13 cellular contexts compared by ENCODE assay signal in genomic region chr2:27495840-27496356, GRCh38. TPM values are rescaled to one million over a fixed set of nuclear protein-coding genes. Genes with fewer than 3 reads are reported as not detected.
A peak's percentile ranks its signal among the peaks of the same experiment; 100 is the strongest.
DNase-seq lines count a peak whose midpoint lies in the region; ATAC-seq, FAIRE-seq and TF ChIP-seq lines count a peak whose summit lies in the region.
"Had no signal": no experiment of that assay in that cellular context is flagged by ENCODE, and none has a peak within 500 bp of the region (broad histone marks: within the 10 kb centered on the region; RNA-seq: fewer than 3 reads in every experiment).

No MANE protein-coding gene starts in this region.

- H3K4me1 ChIP-seq in HepG2 (ENCODE audit: insufficient read depth, low read length) (peaks cover 56% of the 10 kb centered on the region), stomach (peaks cover 0 to 27% (median 25%) of the 10 kb centered on the region in 4 donors)
- H3K4me1 ChIP-seq: BLaER1 treated with 17β-estradiol and CSF1 and Interleukin-3, amounts not matched to agents 10 nM and 100 nM had no signal

- H3K4me3 ChIP-seq in HepG2 (replicated peaks in 1 of 3; ENCODE audit: insufficient read depth in 1 of 3, low read depth in 2 of 3, low read length in 3 of 3) (peak overlapping the region; percentile 81 to 85 (median 83)), stomach (no peak overlapping the region)
- H3K4me3 ChIP-seq: BLaER1 treated with 17β-estradiol and CSF1 and Interleukin-3, amounts not matched to agents 10 nM and 100 nM had no signal

- H3K4me3 Mint-ChIP-seq in activated naive CD4-positive, alpha-beta T cell treated with anti-CD3 and anti-CD28 coated beads, Interleukin-2, amount 50 U/mL, for 24 hours, result peak overlapping the region; percentile 66
- peak overlapping the region; percentile 70 for H3K4me3 Mint-ChIP-seq in activated naive CD8-positive, alpha-beta T cell treated with anti-CD3 and anti-CD28 coated beads for 36 hours

- H3K9me3 ChIP-seq in HepG2 (ENCODE audit: low read length) (no peaks in the 10 kb centered on the region), stomach (no peaks in the 10 kb centered on the region)
- H3K9me3 ChIP-seq: right atrium auricular region, upper lobe of left lung had no signal

- H3K27ac Mint-ChIP-seq in activated naive CD4-positive, alpha-beta T cell treated with anti-CD3 and anti-CD28 coated beads, Interleukin-2, amount 50 U/mL, for 24 hours, result no peak overlapping the region
- no peak overlapping the region for H3K27ac Mint-ChIP-seq in activated naive CD8-positive, alpha-beta T cell treated with anti-CD3 and anti-CD28 coated beads for 36 hours

- H4K20me1 ChIP-seq in HepG2 (ENCODE audit: insufficient read depth, low read length), result no peaks in the 10 kb centered on the region
- H4K20me1 ChIP-seq: BLaER1 treated with 17β-estradiol and CSF1 and Interleukin-3, amounts not matched to agents 10 nM and 100 nM had no signal

- H3K36me3 Mint-ChIP-seq in activated naive CD4-positive, alpha-beta T cell treated with anti-CD3 and anti-CD28 coated beads, Interleukin-2, amount 50 U/mL, for 24 hours, result no peaks in the 10 kb centered on the region
- no peaks in the 10 kb centered on the region for H3K36me3 Mint-ChIP-seq in activated naive CD8-positive, alpha-beta T cell treated with anti-CD3 and anti-CD28 coated beads for 36 hours

- peak overlapping the region; percentile 95 for H3K4me2 ChIP-seq in HepG2 (ENCODE audit: low read depth, low read length)
- H3K4me2 ChIP-seq: BLaER1 treated with 17β-estradiol and CSF1 and Interleukin-3, amounts not matched to agents 10 nM and 100 nM had no signal

- H3K27ac ChIP-seq in HepG2 (ENCODE audit: extremely low read length, insufficient read depth, low read length), result peak overlapping the region; percentile 86
- peak overlapping the region; percentile 26 to 79 (median 72) for H3K27ac ChIP-seq in stomach
- H3K27ac ChIP-seq: BLaER1 treated with 17β-estradiol and CSF1 and Interleukin-3, amounts not matched to agents 10 nM and 100 nM; right atrium auricular region; upper lobe of left lung had no signal

- H3K27me3 Mint-ChIP-seq in activated naive CD4-positive, alpha-beta T cell treated with anti-CD3 and anti-CD28 coated beads, Interleukin-2, amount 50 U/mL, for 24 hours, result peaks cover 28% of the 10 kb centered on the region
- peaks cover 47% of the 10 kb centered on the region for H3K27me3 Mint-ChIP-seq in activated naive CD8-positive, alpha-beta T cell treated with anti-CD3 and anti-CD28 coated beads for 36 hours

- in situ Hi-C loops in HepG2 (cut with HindIII; ENCODE audit: extremely low pct_ligation_motif_present, low pct_unique_long_range_greater_than_20kb), result no loop called here

- H3K9ac ChIP-seq in HepG2 (ENCODE audit: insufficient read depth, low read depth, low read length), result peak overlapping the region; percentile 74
- H3K9ac ChIP-seq: BLaER1 treated with 17β-estradiol and CSF1 and Interleukin-3, amounts not matched to agents 10 nM and 100 nM had no signal

- FAIRE-seq in HepG2 (lab: Jason Lieb, UNC), result no peak

- H3K36me3 ChIP-seq in HepG2 (replicated peaks in 1 of 2; ENCODE audit: control insufficient read depth in 1 of 2, insufficient read depth in 2 of 2, low read length in 2 of 2) (no peaks in the 10 kb centered on the region), stomach (peaks cover 0 to 7% (median 0%) of the 10 kb centered on the region in 4 donors)
- H3K36me3 ChIP-seq: BLaER1 treated with 17β-estradiol and CSF1 and Interleukin-3, amounts not matched to agents 10 nM and 100 nM; right atrium auricular region; upper lobe of left lung had no signal

- H3K9me3 Mint-ChIP-seq in activated naive CD4-positive, alpha-beta T cell treated with anti-CD3 and anti-CD28 coated beads, Interleukin-2, amount 50 U/mL, for 24 hours, result no peaks in the 10 kb centered on the region
- no peaks in the 10 kb centered on the region for H3K9me3 Mint-ChIP-seq in activated naive CD8-positive, alpha-beta T cell treated with anti-CD3 and anti-CD28 coated beads for 36 hours

- no peak for ATAC-seq in HepG2
- ATAC-seq in GM19023 (IDR thresholded peaks at IDR 0.05; ENCODE audit: unreplicated experiment), result no peak

- BruUV-seq in HepG2 (replicated peaks; lab: Mats Ljungman, UMichigan), result no TSS peak

- no peaks in the 10 kb centered on the region for H3K27me3 ChIP-seq in HepG2 (ENCODE audit: control insufficient read depth in 1 of 2, insufficient read depth in 2 of 2, low read length in 2 of 2)
- H3K27me3 ChIP-seq in stomach, result peaks cover 0 to 23% (median 3%) of the 10 kb centered on the region in 3 donors
- H3K27me3 ChIP-seq: right atrium auricular region had no signal

- CTCF ChIA-PET in HepG2 (lab: Yijun Ruan, JAX; ENCODE audit: low intra/inter-chr PET ratio, low total read pairs), result no interaction called here

- H3K79me2 ChIP-seq in HepG2 (ENCODE audit: insufficient read depth, low read length), result no peaks in the 10 kb centered on the region

- no peak for DNase-seq in activated naive CD4-positive, alpha-beta T cell treated with anti-CD3 and anti-CD28 coated beads, Interleukin-2, amount 50 U/mL, for 16 hours
- no peak for DNase-seq in activated naive CD8-positive, alpha-beta T cell treated with anti-CD3 and anti-CD28 coated beads for 36 hours
- DNase-seq in HepG2 (ENCODE audit: low spot score) (peak; percentile 49), stomach (no peak), NCI-H1930 (lab: John Stamatoyannopoulos, UW) (no peak), globus pallidus (ENCODE audit: low spot score) (no peak)
- DNase-seq: Kasumi-1 had no signal

- POLR2A ChIA-PET in HepG2 (lab: Yijun Ruan, JAX), result interaction anchor here (1.2 to 1.5 kb wide), 2 partner anchors 87 to 119 kb away, joined by 3 to 8 read pairs; partner anchors contain the start of gene ZNF512

- no peak for TF ChIP-seq CTCF in HepG2 (CRISPR knock-in tag; IDR thresholded peaks at IDR 0.05)
- TF ChIP-seq CTCF in stomach (IDR thresholded peaks at IDR 0.05), result no peak

- intact Hi-C loops in HepG2 (cut with micrococcal nuclease; ENCODE audit: unreplicated experiment), result loop anchor here (5.0 kb wide), 1 partner anchor 86 kb away; the partner anchor contains the start of gene ZNF512
- intact Hi-C loops in stomach (cut with DNase I; ENCODE audit: low total_unique reads), result no loop called here

- peaks cover 10% of the 10 kb centered on the region for H3K4me1 Mint-ChIP-seq in activated naive CD4-positive, alpha-beta T cell treated with anti-CD3 and anti-CD28 coated beads, Interleukin-2, amount 50 U/mL, for 24 hours
- H3K4me1 Mint-ChIP-seq in activated naive CD8-positive, alpha-beta T cell treated with anti-CD3 and anti-CD28 coated beads for 36 hours, result peaks cover 10% of the 10 kb centered on the region

- peak overlapping the region; percentile 0 for H2AFZ ChIP-seq in HepG2 (ENCODE audit: low read length)

- no peak for TF ChIP-seq POLR2A in HepG2 (IDR thresholded peaks at IDR 0.05; ENCODE audit: insufficient read depth in 1 of 2, low read depth in 2 of 2, low read length in 2 of 2)
- no peak for TF ChIP-seq POLR2A in stomach (IDR thresholded peaks at IDR 0.05)

- WGBS in HepG2 (ENCODE audit: low lambda C conversion rate), result 1% methylated on average over 4 of the region's 4 CpGs
- WGBS in stomach, 5 donors, result 53 to 70% (median 59%) methylated on average over 4 of the region's 4 CpGs

- no peak for TF ChIP-seq RAD21 in HepG2 (CRISPR knock-in tag; IDR thresholded peaks at IDR 0.05)

- no peak for TF ChIP-seq EP300 in HepG2 (IDR thresholded peaks at IDR 0.05; ENCODE audit: low read depth in 2 of 2, low read length in 2 of 2)
- no peak for TF ChIP-seq EP300 in HepG2 (CRISPR knock-in tag; IDR thresholded peaks at IDR 0.05; ENCODE audit: borderline replicate concordance)
- TF ChIP-seq EP300 in stomach (IDR thresholded peaks at IDR 0.05), result no peak

RNA-seq across cellular contexts. Expression of gene GCKR, which starts 0.7 kb away (rescaled TPM):
- total RNA-seq in activated naive CD8-positive, alpha-beta T cell treated with anti-CD3 and anti-CD28 coated beads for 36 hours, result not detected
- 6.9 and 15.2 TPM in 2 replicates for total RNA-seq in HepG2 (2016; rRNA removed; fragmentation: Illumina TruSeq; extraction: Trizol)
- 3.2 and 3.7 TPM in 2 replicates for total RNA-seq in HepG2 (2016; cell fraction: cytosol; rRNA removed; fragmentation: Illumina TruSeq; extraction: Trizol; ENCODE audit: low read depth)
- total RNA-seq in HepG2 (2016; cell fraction: insoluble cytoplasmic fraction; rRNA removed; fragmentation: Illumina TruSeq; extraction: Trizol), result 6.0 and 16.1 TPM in 2 replicates
- total RNA-seq in HepG2 (2016; cell fraction: membrane; rRNA removed; fragmentation: Illumina TruSeq; extraction: Trizol), result 2.4 and 3.5 TPM in 2 replicates
- total RNA-seq in HepG2 (2016; cell fraction: nucleus; rRNA removed; fragmentation: Illumina TruSeq; extraction: Trizol), result 29.2 and 33.6 TPM in 2 replicates
- 48.3 and 74.5 TPM in 2 replicates for polyA plus RNA-seq in HepG2 (2011; rRNA removed)
- 11.2 and 16.4 TPM in 2 replicates for polyA plus RNA-seq in HepG2 (2011; cell fraction: cytosol; rRNA removed)
- 238 and 360 TPM in 2 replicates for polyA plus RNA-seq in HepG2 (2011; cell fraction: nucleus; rRNA removed)
- polyA plus RNA-seq in HepG2 (2012), result 66.0 and 71.4 TPM in 2 replicates
- 0.67 and 0.96 TPM in 2 replicates for polyA plus RNA-seq in HepG2 (2016; cell fraction: cytosol; fragmentation: Illumina TruSeq; extraction: Trizol; ENCODE audit: low read depth)
- polyA plus RNA-seq in HepG2 (2016; cell fraction: insoluble cytoplasmic fraction; fragmentation: Illumina TruSeq; extraction: Trizol; ENCODE audit: low read depth), result 3.8 and 5.0 TPM in 2 replicates
- 1.5 and 1.7 TPM in 2 replicates for polyA plus RNA-seq in HepG2 (2016; cell fraction: membrane; fragmentation: Illumina TruSeq; extraction: Trizol; ENCODE audit: low read depth)
- polyA plus RNA-seq in HepG2 (2016; cell fraction: nucleus; fragmentation: Illumina TruSeq; extraction: Trizol; ENCODE audit: insufficient read depth, low read depth), result 68.5 and 72.0 TPM in 2 replicates
- polyA minus RNA-seq in HepG2 (2011; rRNA and poly(A)+ RNA removed; ENCODE audit: low replicate concordance), result 30.6 TPM in 1 of 2 replicates, not detected in the other
- polyA minus RNA-seq in HepG2 (2011; cell fraction: cytosol; rRNA and poly(A)+ RNA removed), result 1.9 and 7.5 TPM in 2 replicates
- polyA minus RNA-seq in HepG2 (2011; cell fraction: nucleus; rRNA and poly(A)+ RNA removed), result 88.6 and 140 TPM in 2 replicates
- 10 to 100 TPM in 4 of 5 donors, not detected in 1; 13.4 to 45.5 (median 33.3) TPM for total RNA-seq in stomach
- polyA plus RNA-seq in stomach, result 10 to 100 TPM in 1 of 3 donors, 1 to 10 TPM in 2; 1.2 to 13.3 (median 2.1) TPM
- total RNA-seq: lower leg skin had no signal

RNA-seq across cellular contexts. Expression of gene FNDC4, which starts 0.9 kb away (rescaled TPM):
- not detected for total RNA-seq in activated naive CD8-positive, alpha-beta T cell treated with anti-CD3 and anti-CD28 coated beads for 36 hours
- total RNA-seq in HepG2 (2016; rRNA removed; fragmentation: Illumina TruSeq; extraction: Trizol) (7.4 and 9.0 TPM in 2 replicates), stomach (10 to 100 TPM in 2 of 5 donors, 1 to 10 TPM in 2, under 1 TPM in 1; 0.89 to 23.3 (median 5.0) TPM)
- total RNA-seq in HepG2 (2016; cell fraction: cytosol; rRNA removed; fragmentation: Illumina TruSeq; extraction: Trizol; ENCODE audit: low read depth), result 18.3 and 18.6 TPM in 2 replicates
- total RNA-seq in HepG2 (2016; cell fraction: insoluble cytoplasmic fraction; rRNA removed; fragmentation: Illumina TruSeq; extraction: Trizol), result 6.4 and 9.4 TPM in 2 replicates
- total RNA-seq in HepG2 (2016; cell fraction: membrane; rRNA removed; fragmentation: Illumina TruSeq; extraction: Trizol), result 24.1 and 26.9 TPM in 2 replicates
- total RNA-seq in HepG2 (2016; cell fraction: nucleus; rRNA removed; fragmentation: Illumina TruSeq; extraction: Trizol), result 4.9 and 6.0 TPM in 2 replicates
- polyA plus RNA-seq in HepG2 (2011; rRNA removed) (17.4 and 26.3 TPM in 2 replicates), stomach (10 to 100 TPM in 2 of 3 donors, 1 to 10 TPM in 1; 4.5 to 15.1 (median 10.1) TPM)
- polyA plus RNA-seq in HepG2 (2011; cell fraction: cytosol; rRNA removed), result 18.5 and 21.7 TPM in 2 replicates
- polyA plus RNA-seq in HepG2 (2011; cell fraction: nucleus; rRNA removed), result 25.5 and 37.4 TPM in 2 replicates
- polyA plus RNA-seq in HepG2 (2012), result 11.2 and 21.4 TPM in 2 replicates
- polyA plus RNA-seq in HepG2 (2016; cell fraction: cytosol; fragmentation: Illumina TruSeq; extraction: Trizol; ENCODE audit: low read depth), result 25.4 and 28.1 TPM in 2 replicates
- 8.3 and 8.5 TPM in 2 replicates for polyA plus RNA-seq in HepG2 (2016; cell fraction: insoluble cytoplasmic fraction; fragmentation: Illumina TruSeq; extraction: Trizol; ENCODE audit: low read depth)
- polyA plus RNA-seq in HepG2 (2016; cell fraction: membrane; fragmentation: Illumina TruSeq; extraction: Trizol; ENCODE audit: low read depth), result 27.4 and 30.5 TPM in 2 replicates
- polyA plus RNA-seq in HepG2 (2016; cell fraction: nucleus; fragmentation: Illumina TruSeq; extraction: Trizol; ENCODE audit: insufficient read depth, low read depth), result 11.5 and 13.8 TPM in 2 replicates
- polyA minus RNA-seq in HepG2 (2011; rRNA and poly(A)+ RNA removed; ENCODE audit: low replicate concordance), result 27.7 TPM in 1 of 2 replicates, not detected in the other
- polyA minus RNA-seq in HepG2 (2011; cell fraction: cytosol; rRNA and poly(A)+ RNA removed), result 6.4 and 7.1 TPM in 2 replicates
- polyA minus RNA-seq in HepG2 (2011; cell fraction: nucleus; rRNA and poly(A)+ RNA removed), result 4.5 and 10.4 TPM in 2 replicates

RNA-seq across cellular contexts. Expression of gene IFT172, which starts 6.4 kb away (rescaled TPM):
- 1 to 10 TPM; 7.1 to 8.1 TPM for total RNA-seq in activated naive CD8-positive, alpha-beta T cell treated with anti-CD3 and anti-CD28 coated beads for 36 hours
- total RNA-seq in HepG2 (2016; rRNA removed; fragmentation: Illumina TruSeq; extraction: Trizol) (17.0 and 21.6 TPM in 2 replicates), stomach (10 to 100 TPM in 4 of 5 donors, 1 to 10 TPM in 1; 7.4 to 88.1 (median 14.0) TPM)
- total RNA-seq in HepG2 (2016; cell fraction: cytosol; rRNA removed; fragmentation: Illumina TruSeq; extraction: Trizol; ENCODE audit: low read depth), result 5.1 and 5.9 TPM in 2 replicates
- 15.4 and 22.8 TPM in 2 replicates for total RNA-seq in HepG2 (2016; cell fraction: insoluble cytoplasmic fraction; rRNA removed; fragmentation: Illumina TruSeq; extraction: Trizol)
- 4.1 and 7.4 TPM in 2 replicates for total RNA-seq in HepG2 (2016; cell fraction: membrane; rRNA removed; fragmentation: Illumina TruSeq; extraction: Trizol)
- 24.2 and 27.6 TPM in 2 replicates for total RNA-seq in HepG2 (2016; cell fraction: nucleus; rRNA removed; fragmentation: Illumina TruSeq; extraction: Trizol)
- polyA plus RNA-seq in HepG2 (2011; rRNA removed) (30.7 and 35.7 TPM in 2 replicates), stomach (10 to 100 TPM; 34.7 to 66.4 (median 43.9) TPM)
- polyA plus RNA-seq in HepG2 (2011; cell fraction: cytosol; rRNA removed), result 11.2 and 12.0 TPM in 2 replicates
- polyA plus RNA-seq in HepG2 (2011; cell fraction: nucleus; rRNA removed), result 122 and 159 TPM in 2 replicates
- 21.4 and 26.2 TPM in 2 replicates for polyA plus RNA-seq in HepG2 (2012)
- 0.88 and 1.3 TPM in 2 replicates for polyA plus RNA-seq in HepG2 (2016; cell fraction: cytosol; fragmentation: Illumina TruSeq; extraction: Trizol; ENCODE audit: low read depth)
- 8.0 and 8.4 TPM in 2 replicates for polyA plus RNA-seq in HepG2 (2016; cell fraction: insoluble cytoplasmic fraction; fragmentation: Illumina TruSeq; extraction: Trizol; ENCODE audit: low read depth)
- 2.2 and 2.6 TPM in 2 replicates for polyA plus RNA-seq in HepG2 (2016; cell fraction: membrane; fragmentation: Illumina TruSeq; extraction: Trizol; ENCODE audit: low read depth)
- polyA plus RNA-seq in HepG2 (2016; cell fraction: nucleus; fragmentation: Illumina TruSeq; extraction: Trizol; ENCODE audit: insufficient read depth, low read depth), result 41.9 and 42.9 TPM in 2 replicates
- polyA minus RNA-seq in HepG2 (2011; rRNA and poly(A)+ RNA removed; ENCODE audit: low replicate concordance), result 30.2 and 40.9 TPM in 2 replicates
- 8.0 and 9.8 TPM in 2 replicates for polyA minus RNA-seq in HepG2 (2011; cell fraction: cytosol; rRNA and poly(A)+ RNA removed)
- 76.2 and 89.9 TPM in 2 replicates for polyA minus RNA-seq in HepG2 (2011; cell fraction: nucleus; rRNA and poly(A)+ RNA removed)

RNA-seq across cellular contexts. Expression of gene KRTCAP3, which starts 53.7 kb away (rescaled TPM):
- total RNA-seq in activated naive CD8-positive, alpha-beta T cell treated with anti-CD3 and anti-CD28 coated beads for 36 hours, result 1 to 10 TPM; 7.4 to 9.9 TPM
- total RNA-seq in HepG2 (2016; rRNA removed; fragmentation: Illumina TruSeq; extraction: Trizol) (2.1 TPM in 1 of 2 replicates, not detected in the other), stomach (100 to 1,000 TPM in 1 of 5 donors, 10 to 100 TPM in 3, not detected in 1; 16.5 to 140 (median 53.6) TPM)
- total RNA-seq in HepG2 (2016; cell fraction: cytosol; rRNA removed; fragmentation: Illumina TruSeq; extraction: Trizol; ENCODE audit: low read depth), result not detected in 2 replicates
- total RNA-seq in HepG2 (2016; cell fraction: insoluble cytoplasmic fraction; rRNA removed; fragmentation: Illumina TruSeq; extraction: Trizol), result 1.6 TPM in 1 of 2 replicates, not detected in the other
- 0.28 and 0.31 TPM in 2 replicates for total RNA-seq in HepG2 (2016; cell fraction: membrane; rRNA removed; fragmentation: Illumina TruSeq; extraction: Trizol)
- total RNA-seq in HepG2 (2016; cell fraction: nucleus; rRNA removed; fragmentation: Illumina TruSeq; extraction: Trizol), result 1.6 and 3.6 TPM in 2 replicates
- polyA plus RNA-seq in HepG2 (2011; rRNA removed) (4.5 and 5.6 TPM in 2 replicates), stomach (10 to 100 TPM; 31.2 to 65.2 (median 62.2) TPM)
- 0.64 and 0.94 TPM in 2 replicates for polyA plus RNA-seq in HepG2 (2011; cell fraction: cytosol; rRNA removed)
- polyA plus RNA-seq in HepG2 (2011; cell fraction: nucleus; rRNA removed), result 57.5 and 78.7 TPM in 2 replicates
- 5.6 and 6.6 TPM in 2 replicates for polyA plus RNA-seq in HepG2 (2012)
- polyA plus RNA-seq in HepG2 (2016; cell fraction: cytosol; fragmentation: Illumina TruSeq; extraction: Trizol; ENCODE audit: low read depth), result 0.34 and 0.46 TPM in 2 replicates
- 0.41 TPM in 1 of 2 replicates, not detected in the other for polyA plus RNA-seq in HepG2 (2016; cell fraction: insoluble cytoplasmic fraction; fragmentation: Illumina TruSeq; extraction: Trizol; ENCODE audit: low read depth)
- 0.32 and 1.0 TPM in 2 replicates for polyA plus RNA-seq in HepG2 (2016; cell fraction: membrane; fragmentation: Illumina TruSeq; extraction: Trizol; ENCODE audit: low read depth)
- polyA plus RNA-seq in HepG2 (2016; cell fraction: nucleus; fragmentation: Illumina TruSeq; extraction: Trizol; ENCODE audit: insufficient read depth, low read depth), result 12.5 and 13.4 TPM in 2 replicates
- polyA minus RNA-seq in HepG2 (2011; rRNA and poly(A)+ RNA removed; ENCODE audit: low replicate concordance), result 0.77 and 4.4 TPM in 2 replicates
- polyA minus RNA-seq in HepG2 (2011; cell fraction: cytosol; rRNA and poly(A)+ RNA removed), result not detected in 2 replicates
- polyA minus RNA-seq in HepG2 (2011; cell fraction: nucleus; rRNA and poly(A)+ RNA removed), result 8.7 and 8.8 TPM in 2 replicates

Comparison
In these comparisons a context has a peak if more than half of its experiments do, and no peak if none do; other contexts are left out.
1. H3K4me3 ChIP-seq: peak in HepG2 (3 of 3); none in stomach (0 of 4).